9 cellular contexts compared by ENCODE assay signal in the genomic region with DNA sequence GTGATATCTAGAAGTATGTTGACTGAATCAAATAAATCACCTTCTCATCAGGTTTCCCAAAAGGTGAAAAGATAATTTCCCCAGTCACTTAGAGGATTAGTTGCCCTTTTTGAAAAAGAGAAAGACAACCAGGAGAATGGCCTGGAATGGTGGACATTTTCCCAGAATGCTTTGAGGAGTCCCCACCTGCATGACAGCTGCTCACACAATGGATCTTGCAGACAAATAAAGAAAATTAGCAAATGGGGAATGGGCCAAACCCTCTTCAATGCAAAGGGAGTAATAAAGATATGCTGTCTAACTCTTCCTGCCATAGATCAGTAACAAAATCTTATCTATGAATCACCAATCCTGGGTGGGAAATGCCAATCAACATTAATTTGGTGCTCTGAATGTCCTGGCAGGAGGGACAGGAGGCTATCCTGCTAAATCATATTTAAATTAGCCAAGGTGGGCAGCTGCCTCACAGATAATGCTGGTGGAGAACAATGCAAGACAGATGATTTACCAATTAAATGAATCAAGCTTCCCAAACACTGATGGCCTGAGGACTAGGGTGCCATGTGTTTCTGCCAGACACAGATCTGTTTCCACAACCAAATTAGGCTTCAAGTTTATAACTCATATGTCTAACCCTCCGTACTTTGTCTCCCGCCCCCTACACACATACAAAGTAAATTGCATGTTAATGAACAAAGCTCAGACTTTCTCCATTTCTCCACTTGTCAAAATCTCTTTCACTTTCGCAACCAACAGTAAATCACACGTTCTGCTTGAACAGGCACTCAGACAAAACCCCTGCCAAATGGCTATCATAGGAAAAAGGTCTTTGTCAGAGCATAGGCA.
DNase-seq lines count a peak whose midpoint lies in the region; ATAC-seq and TF ChIP-seq lines count a peak whose summit lies in the region.
"Had no signal": no experiment of that assay in that cellular context is flagged by ENCODE, and none has a peak within 500 bp of the region (broad histone marks: within the 10 kb centered on the region; RNA-seq: fewer than 3 reads in every experiment).

No MANE protein-coding gene starts in this region.

- peak overlapping the region; percentile 3 to 59 (median 34) for H3K4me3 Mint-ChIP-seq in naive B cell

- H3K27ac Mint-ChIP-seq in naive B cell, result peak overlapping the region in 3 of 6 donors; percentile 0 to 44 (median 2)

- H3K36me3 Mint-ChIP-seq in naive B cell, result no peaks in the 10 kb centered on the region

- peak; percentile 92 for ATAC-seq in HG03060 (IDR thresholded peaks at IDR 0.05; ENCODE audit: low read depth, unreplicated experiment)
- peak; percentile 32 to 52 for ATAC-seq in naive B cell (ENCODE audit: low read depth in 2 of 2)

- intact Hi-C loops in left ventricle myocardium inferior (cut with micrococcal nuclease), result no loop called here

- no peak for TF ChIP-seq CTCF in left ventricle myocardium inferior (IDR thresholded peaks at IDR 0.05; ENCODE audit: borderline replicate concordance)
- TF ChIP-seq CTCF in right atrium auricular region (IDR thresholded peaks at IDR 0.05), result no peak

- H3K9me3 ChIP-seq in left ventricle myocardium inferior (replicated peaks) (no peaks in the 10 kb centered on the region), right atrium auricular region (no peaks in the 10 kb centered on the region)

- H3K27ac ChIP-seq in left ventricle myocardium inferior (replicated peaks), result no peak overlapping the region
- no peak overlapping the region for H3K27ac ChIP-seq in right atrium auricular region
- H3K27ac ChIP-seq: VCaP had no signal

- H3K4me1 Mint-ChIP-seq in naive B cell, result peaks cover 9 to 17% (median 17%) of the 10 kb centered on the region in 3 donors

- H3K4me3 ChIP-seq in left ventricle myocardium inferior (peak overlapping the region; percentile 45), right atrium auricular region (peak overlapping the region in 1 of 2 donors; percentile 18)

- DNase-seq in left ventricle myocardium inferior (no peak), right atrium auricular region (ENCODE audit: low spot score) (no peak), NCI-H69 (lab: John Stamatoyannopoulos, UW) (peak; percentile 99), naive B cell (no peak), putamen (ENCODE audit: low spot score) (no peak), cerebellar nuclear complex (lab: John Stamatoyannopoulos, UW) (no peak)
- no peak for DNase-seq in activated CD4-positive, CD25-positive, alpha-beta regulatory T cell treated with anti-CD3 and anti-CD28 coated beads, Interleukin-2, amount 50 U/mL, for 72 hours

- no peaks in the 10 kb centered on the region for H3K27me3 Mint-ChIP-seq in naive B cell

- H3K27me3 ChIP-seq in left ventricle myocardium inferior (ENCODE audit: low read depth) (no peaks in the 10 kb centered on the region), right atrium auricular region (no peaks in the 10 kb centered on the region)

- peaks cover 0 to 5% (median 0%) of the 10 kb centered on the region in 7 donors for H3K9me3 Mint-ChIP-seq in naive B cell

- no peaks in the 10 kb centered on the region for H3K36me3 ChIP-seq in left ventricle myocardium inferior
- no peaks in the 10 kb centered on the region for H3K36me3 ChIP-seq in right atrium auricular region

- H3K4me1 ChIP-seq in left ventricle myocardium inferior, result no peaks in the 10 kb centered on the region
- no peaks in the 10 kb centered on the region for H3K4me1 ChIP-seq in right atrium auricular region
